Comparison of ENCODE assay signal across 12 cellular contexts in the genomic region with DNA sequence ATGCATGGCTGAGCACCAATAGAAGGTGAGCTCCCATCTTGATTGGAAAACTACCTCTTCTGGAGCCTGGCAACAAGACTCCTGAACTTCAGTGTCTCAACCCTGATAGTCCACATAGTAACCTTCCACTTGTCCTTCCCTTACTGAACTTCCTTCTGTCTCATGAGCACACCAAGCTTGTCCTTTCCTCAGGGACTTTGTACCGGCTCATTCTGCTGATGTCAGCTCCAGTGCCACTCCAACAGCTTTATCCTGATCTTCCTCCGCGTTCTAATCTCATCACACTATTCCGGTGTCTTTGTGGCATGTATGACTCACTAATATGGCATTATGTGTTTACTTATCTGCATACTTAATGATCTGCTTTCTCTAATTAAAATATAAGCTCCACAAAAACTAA.
"Had no signal": no experiment of that assay in that cellular context is flagged by ENCODE, and none has a peak within 500 bp of the region (broad histone marks: within the 10 kb centered on the region; RNA-seq: fewer than 3 reads in every experiment).

No MANE protein-coding gene starts in this region.

- H3K36me3 ChIP-seq: spleen, stomach had no signal

- H3K27me3 ChIP-seq: spleen, stomach, testis had no signal

- H3K4me1 ChIP-seq: stomach, testis had no signal

- H3K4me3 ChIP-seq: spleen, stomach, testis had no signal

- H3K27ac ChIP-seq: spleen, stomach, testis had no signal

- H3K9me3 ChIP-seq: spleen, stomach, testis had no signal

- DNase-seq: activated CD4-positive, alpha-beta T cell treated with anti-CD3 and anti-CD28 coated beads, Interleukin-2, amount 50 U/mL, for 4 hours; activated naive CD4-positive, alpha-beta T cell treated with Interleukin-2 at 50 U/mL for 16 hours; anterior cingulate cortex; effector CD8-positive, alpha-beta T cell; hypothalamus; nucleus accumbens; right cardiac atrium; spleen; stimulated activated CD4-positive, alpha-beta T cell treated with anti-CD3 and anti-CD28 coated beads, Interleukin-1b, Interleukin-23, amount 100 ng/mL, for 48 hours; stomach; T-helper 9 cell; testis had no signal
